Comparison of ENCODE assay signal across 1 cellular context in the genomic region with DNA sequence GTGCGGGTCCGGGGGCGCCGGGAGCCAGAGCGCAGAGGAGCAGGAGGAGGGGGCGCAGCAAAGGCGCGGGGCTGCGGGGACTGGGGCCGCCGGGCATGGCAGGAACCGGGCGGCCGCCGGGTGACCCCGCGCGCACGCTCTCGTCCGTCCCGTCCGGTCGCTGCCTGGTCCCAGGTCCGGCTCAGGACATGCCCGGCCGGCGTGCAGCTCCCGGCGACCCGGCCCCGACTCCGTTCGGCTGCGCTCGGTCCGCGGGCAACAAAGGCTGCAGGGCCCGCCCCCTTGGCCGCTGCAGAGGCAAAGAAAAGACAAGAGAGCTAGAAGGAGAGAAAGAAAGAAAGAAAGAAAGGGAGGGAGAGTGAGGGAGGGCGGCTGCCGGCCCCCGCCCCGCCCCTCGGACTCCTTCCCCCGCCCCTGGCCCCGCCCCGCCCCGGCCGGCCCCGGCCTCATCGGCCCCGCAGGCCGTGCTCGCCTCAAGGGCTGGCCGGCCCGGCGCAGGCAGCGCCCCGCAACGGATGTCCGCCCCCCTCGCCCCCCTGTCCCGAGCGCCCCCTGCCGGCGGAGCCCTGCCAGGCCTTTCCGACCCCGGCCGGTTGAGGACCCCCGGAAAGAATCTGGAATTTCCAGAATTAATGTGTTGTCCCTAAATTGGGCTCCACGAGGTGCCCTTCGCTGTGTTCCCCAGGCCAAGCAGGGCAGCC.
TF ChIP-seq lines count a peak whose summit lies in the region.

A gene with protein sequence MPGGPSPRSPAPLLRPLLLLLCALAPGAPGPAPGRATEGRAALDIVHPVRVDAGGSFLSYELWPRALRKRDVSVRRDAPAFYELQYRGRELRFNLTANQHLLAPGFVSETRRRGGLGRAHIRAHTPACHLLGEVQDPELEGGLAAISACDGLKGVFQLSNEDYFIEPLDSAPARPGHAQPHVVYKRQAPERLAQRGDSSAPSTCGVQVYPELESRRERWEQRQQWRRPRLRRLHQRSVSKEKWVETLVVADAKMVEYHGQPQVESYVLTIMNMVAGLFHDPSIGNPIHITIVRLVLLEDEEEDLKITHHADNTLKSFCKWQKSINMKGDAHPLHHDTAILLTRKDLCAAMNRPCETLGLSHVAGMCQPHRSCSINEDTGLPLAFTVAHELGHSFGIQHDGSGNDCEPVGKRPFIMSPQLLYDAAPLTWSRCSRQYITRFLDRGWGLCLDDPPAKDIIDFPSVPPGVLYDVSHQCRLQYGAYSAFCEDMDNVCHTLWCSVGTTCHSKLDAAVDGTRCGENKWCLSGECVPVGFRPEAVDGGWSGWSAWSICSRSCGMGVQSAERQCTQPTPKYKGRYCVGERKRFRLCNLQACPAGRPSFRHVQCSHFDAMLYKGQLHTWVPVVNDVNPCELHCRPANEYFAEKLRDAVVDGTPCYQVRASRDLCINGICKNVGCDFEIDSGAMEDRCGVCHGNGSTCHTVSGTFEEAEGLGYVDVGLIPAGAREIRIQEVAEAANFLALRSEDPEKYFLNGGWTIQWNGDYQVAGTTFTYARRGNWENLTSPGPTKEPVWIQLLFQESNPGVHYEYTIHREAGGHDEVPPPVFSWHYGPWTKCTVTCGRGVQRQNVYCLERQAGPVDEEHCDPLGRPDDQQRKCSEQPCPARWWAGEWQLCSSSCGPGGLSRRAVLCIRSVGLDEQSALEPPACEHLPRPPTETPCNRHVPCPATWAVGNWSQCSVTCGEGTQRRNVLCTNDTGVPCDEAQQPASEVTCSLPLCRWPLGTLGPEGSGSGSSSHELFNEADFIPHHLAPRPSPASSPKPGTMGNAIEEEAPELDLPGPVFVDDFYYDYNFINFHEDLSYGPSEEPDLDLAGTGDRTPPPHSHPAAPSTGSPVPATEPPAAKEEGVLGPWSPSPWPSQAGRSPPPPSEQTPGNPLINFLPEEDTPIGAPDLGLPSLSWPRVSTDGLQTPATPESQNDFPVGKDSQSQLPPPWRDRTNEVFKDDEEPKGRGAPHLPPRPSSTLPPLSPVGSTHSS (N-terminal part only) (minus strand): TSS at position 341 of the 701 bp plus-strand sequence. CDS start 244 bp downstream, at position 97.

TF ChIP-seq in H1, 55 proteins besides CTCF, POLR2A, EP300 and RAD21 (continued from another document):
- TF ChIP-seq CHD1 (IDR thresholded peaks at IDR 0.05; ENCODE audit: low read depth, low read length) (no peak), SIX5 (IDR thresholded peaks at IDR 0.05; ENCODE audit: low read depth, low read length) (no peak), GTF2F1 (IDR thresholded peaks at IDR 0.05; ENCODE audit: borderline replicate concordance, low read depth, low read length) (no peak), TBP (IDR thresholded peaks at IDR 0.05; ENCODE audit: low read depth, low read length) (peak; percentile 29; the same call in 1 of the 2 replicates), MAFK (IDR thresholded peaks at IDR 0.05; ENCODE audit: low read depth, low read length) (no peak), BCL11A (IDR thresholded peaks at IDR 0.05; ENCODE audit: low read depth in 2 of 2, low read length in 2 of 2) (no peak), RFX5 (IDR thresholded peaks at IDR 0.05; ENCODE audit: borderline replicate concordance, low read depth, low read length) (no peak), ASH2L (IDR thresholded peaks at IDR 0.05; ENCODE audit: low read length) (no peak), JUND (IDR thresholded peaks at IDR 0.05; ENCODE audit: low read length) (no peak), KDM5A (IDR thresholded peaks at IDR 0.05; ENCODE audit: low read length) (no peak), NANOG (IDR thresholded peaks at IDR 0.05; ENCODE audit: insufficient read depth, low read depth, low read length, poor library complexity, severe bottlenecking) (no peak), BRCA1 (IDR thresholded peaks at IDR 0.05; ENCODE audit: low read depth, low read length) (no peak), RNF2 (IDR thresholded peaks at IDR 0.05; ENCODE audit: borderline replicate concordance, low read depth, low read length, missing control alignments, poor library complexity, severe bottlenecking) (no peak), BACH1 (IDR thresholded peaks at IDR 0.05; ENCODE audit: low read length) (no peak), EZH2 (IDR thresholded peaks at IDR 0.05; ENCODE audit: low read depth, low read length, severe bottlenecking) (no peak), CBX5 (IDR thresholded peaks at IDR 0.05; ENCODE audit: low read depth, low read length) (no peak), ZNF274 (IDR thresholded peaks at IDR 0.05; ENCODE audit: borderline replicate concordance, extremely low read depth, low read length) (no peak), SRF (IDR thresholded peaks at IDR 0.05; ENCODE audit: low read depth, low read length) (no peak), RBBP5 (IDR thresholded peaks at IDR 0.05; ENCODE audit: borderline replicate concordance, low read depth, low read length) (no peak; the same call in 1 of the 2 replicates), HDAC2 (IDR thresholded peaks at IDR 0.05; ENCODE audit: borderline replicate concordance in 1 of 2, low read depth in 2 of 2, low read length in 2 of 2) (no peak), KDM4A (IDR thresholded peaks at IDR 0.05; ENCODE audit: low read depth, low read length, severe bottlenecking) (peak; percentile 61), SAP30 (IDR thresholded peaks at IDR 0.05; ENCODE audit: insufficient read depth, insufficient replicate concordance, low read length) (no peak), TCF12 (IDR thresholded peaks at IDR 0.05; ENCODE audit: low read depth, low read length) (no peak), SP4 (IDR thresholded peaks at IDR 0.05; ENCODE audit: low read length) (no peak), TAF7 (optimal IDR thresholded peaks at IDR 0.05; ENCODE audit: borderline replicate concordance, low read depth, low read length) (no peak), CREB1 (IDR thresholded peaks at IDR 0.05) (no peak), SIRT6 (IDR thresholded peaks at IDR 0.05; ENCODE audit: low read length) (no peak), CBX8 (IDR thresholded peaks at IDR 0.05; ENCODE audit: borderline replicate concordance, low read depth, low read length) (no peak), CHD2 (IDR thresholded peaks at IDR 0.05; ENCODE audit: low read length) (no peak), SIN3A (conservative IDR thresholded peaks at IDR 0.05 in 1 of 2, IDR thresholded peaks at IDR 0.05 in 1 of 2; ENCODE audit: low read depth in 1 of 2, low read length in 2 of 2) (0 out of 4 replicates have a peak, but pooled peaks have one; percentile 37 to 46), TAF1 (IDR thresholded peaks at IDR 0.05; ENCODE audit: low read depth, low read length) (peak; percentile 58; the same call in 1 of the 2 replicates), KDM1A (IDR thresholded peaks at IDR 0.05; ENCODE audit: borderline replicate concordance, low read length) (no peak), POU5F1 (IDR thresholded peaks at IDR 0.05; ENCODE audit: low read depth, low read length) (no peak), CTBP2 (IDR thresholded peaks at IDR 0.05; ENCODE audit: borderline replicate concordance, insufficient read depth, insufficient read length, low read length) (no peak), YY1 (IDR thresholded peaks at IDR 0.05; ENCODE audit: low read depth, low read length) (0 out of 2 replicates have a peak, but pooled peaks have one; percentile 15), POLR2AphosphoS5 (IDR thresholded peaks at IDR 0.05; ENCODE audit: low read depth, low read length) (0 out of 2 replicates have a peak, but pooled peaks have one; percentile 23), CEBPB (IDR thresholded peaks at IDR 0.05; ENCODE audit: low read depth, low read length) (no peak), PHF8 (conservative IDR thresholded peaks at IDR 0.05; ENCODE audit: low read depth, low read length) (peak; percentile 13)
- TF ChIP-seq, protein P1, sequence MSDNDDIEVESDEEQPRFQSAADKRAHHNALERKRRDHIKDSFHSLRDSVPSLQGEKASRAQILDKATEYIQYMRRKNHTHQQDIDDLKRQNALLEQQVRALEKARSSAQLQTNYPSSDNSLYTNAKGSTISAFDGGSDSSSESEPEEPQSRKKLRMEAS (IDR thresholded peaks at IDR 0.05): no peak
- TF ChIP-seq, protein P2, sequence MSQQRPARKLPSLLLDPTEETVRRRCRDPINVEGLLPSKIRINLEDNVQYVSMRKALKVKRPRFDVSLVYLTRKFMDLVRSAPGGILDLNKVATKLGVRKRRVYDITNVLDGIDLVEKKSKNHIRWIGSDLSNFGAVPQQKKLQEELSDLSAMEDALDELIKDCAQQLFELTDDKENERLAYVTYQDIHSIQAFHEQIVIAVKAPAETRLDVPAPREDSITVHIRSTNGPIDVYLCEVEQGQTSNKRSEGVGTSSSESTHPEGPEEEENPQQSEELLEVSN (IDR thresholded peaks at IDR 0.05): no peak
- TF ChIP-seq, protein P3, sequence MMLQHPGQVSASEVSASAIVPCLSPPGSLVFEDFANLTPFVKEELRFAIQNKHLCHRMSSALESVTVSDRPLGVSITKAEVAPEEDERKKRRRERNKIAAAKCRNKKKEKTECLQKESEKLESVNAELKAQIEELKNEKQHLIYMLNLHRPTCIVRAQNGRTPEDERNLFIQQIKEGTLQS (IDR thresholded peaks at IDR 0.05; ENCODE audit: insufficient read depth, low read depth, low read length): no peak
- TF ChIP-seq, protein P4, sequence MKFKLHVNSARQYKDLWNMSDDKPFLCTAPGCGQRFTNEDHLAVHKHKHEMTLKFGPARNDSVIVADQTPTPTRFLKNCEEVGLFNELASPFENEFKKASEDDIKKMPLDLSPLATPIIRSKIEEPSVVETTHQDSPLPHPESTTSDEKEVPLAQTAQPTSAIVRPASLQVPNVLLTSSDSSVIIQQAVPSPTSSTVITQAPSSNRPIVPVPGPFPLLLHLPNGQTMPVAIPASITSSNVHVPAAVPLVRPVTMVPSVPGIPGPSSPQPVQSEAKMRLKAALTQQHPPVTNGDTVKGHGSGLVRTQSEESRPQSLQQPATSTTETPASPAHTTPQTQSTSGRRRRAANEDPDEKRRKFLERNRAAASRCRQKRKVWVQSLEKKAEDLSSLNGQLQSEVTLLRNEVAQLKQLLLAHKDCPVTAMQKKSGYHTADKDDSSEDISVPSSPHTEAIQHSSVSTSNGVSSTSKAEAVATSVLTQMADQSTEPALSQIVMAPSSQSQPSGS (IDR thresholded peaks at IDR 0.05; ENCODE audit: low read length): no peak
TF ChIP-seq in H1: peak in this region for 7.
